Comparison of ENCODE assay signal across 6 cellular contexts in the genomic region with DNA sequence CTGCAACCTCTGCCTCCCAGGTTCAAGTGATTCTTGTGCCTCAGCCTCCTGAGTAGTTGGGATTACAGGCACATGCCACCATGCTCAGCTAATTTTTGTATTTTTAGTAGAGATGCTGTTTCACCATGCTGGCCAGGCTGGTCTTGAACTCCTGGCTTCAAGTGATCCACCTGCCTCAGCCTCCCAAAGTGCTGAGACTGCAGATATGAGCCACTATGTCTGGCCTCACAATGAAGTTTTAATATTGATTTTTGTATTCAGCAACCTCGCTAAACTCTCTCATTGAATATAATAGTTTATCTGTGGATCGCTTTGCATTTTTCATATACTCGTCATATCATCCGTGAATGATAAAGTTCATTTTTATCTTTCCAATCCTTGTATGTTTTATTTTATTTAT. TPM values are rescaled to one million over a fixed set of nuclear protein-coding genes. Genes with fewer than 3 reads are reported as not detected.
"Had no signal": no experiment of that assay in that cellular context is flagged by ENCODE, and none has a peak within 500 bp of the region (broad histone marks: within the 10 kb centered on the region; RNA-seq: fewer than 3 reads in every experiment).

No MANE protein-coding gene starts in this region.

RNA-seq across cellular contexts. Expression of a gene that starts 53.8 kb away (rescaled TPM):
- total RNA-seq: left ventricle myocardium inferior, occipital lobe, pulmonary artery endothelial cell, renal cortical epithelial cell, skeletal muscle tissue, smooth muscle cell had no signal
- polyA plus RNA-seq: smooth muscle cell had no signal
